Comparison of ENCODE assay signal across 10 cellular contexts in the genomic region with DNA sequence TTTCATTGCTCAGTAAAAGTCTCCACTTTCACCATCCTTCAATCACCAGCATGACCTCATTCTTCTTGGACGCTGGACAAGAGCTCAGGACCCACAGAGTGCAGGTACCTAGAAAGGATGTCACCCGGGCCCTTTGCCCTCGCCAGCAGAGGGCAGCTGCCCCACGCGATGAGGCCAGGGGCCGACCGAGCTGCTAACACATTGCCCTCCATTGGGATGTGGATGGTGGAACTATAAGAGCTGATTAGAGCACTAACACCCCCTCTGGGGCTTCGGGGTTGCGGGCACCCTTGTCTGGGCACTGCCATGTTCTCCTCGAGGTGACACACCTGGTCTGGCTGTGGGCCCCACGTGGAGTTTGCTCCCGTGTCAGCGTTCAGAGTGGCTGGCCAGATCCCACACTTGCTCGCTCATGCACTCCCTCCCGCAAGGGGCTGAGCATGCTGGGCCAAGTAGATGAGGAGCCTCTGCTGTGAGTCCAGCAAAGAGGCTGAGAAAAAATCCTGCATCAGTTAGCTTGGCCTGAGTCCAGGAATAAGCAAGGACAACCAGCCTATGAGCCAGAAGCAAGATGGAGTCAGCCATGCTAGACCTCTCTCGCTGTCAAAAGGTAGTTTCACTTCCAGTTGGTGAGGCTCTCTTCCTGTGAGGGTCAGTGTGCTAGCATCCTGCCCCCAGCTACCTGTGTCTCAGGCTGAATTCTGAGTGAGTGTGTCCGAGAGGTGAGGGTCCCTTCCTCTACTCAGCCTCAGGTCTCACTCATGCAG. TPM values are rescaled to one million over a fixed set of nuclear protein-coding genes. Genes with fewer than 3 reads are reported as not detected.
A peak's percentile ranks its signal among the peaks of the same experiment; 100 is the strongest.
DNase-seq lines count a peak whose midpoint lies in the region; ATAC-seq and TF ChIP-seq lines count a peak whose summit lies in the region.
"Had no signal": no experiment of that assay in that cellular context is flagged by ENCODE, and none has a peak within 500 bp of the region (broad histone marks: within the 10 kb centered on the region; RNA-seq: fewer than 3 reads in every experiment).

No MANE protein-coding gene starts in this region.

- no peaks in the 10 kb centered on the region for H3K9me3 Mint-ChIP-seq in activated T-helper 17 cell treated with anti-CD3 and anti-CD28 coated beads, Interleukin-2, amount 50 U/mL, for 72 hours

- H3K27me3 Mint-ChIP-seq in activated T-helper 17 cell treated with anti-CD3 and anti-CD28 coated beads, Interleukin-2, amount 50 U/mL, for 72 hours, result peaks cover 31% of the 10 kb centered on the region

- peaks cover 42% of the 10 kb centered on the region for H3K4me1 ChIP-seq in DND-41 (ENCODE audit: insufficient read depth, low read length)
- no peaks in the 10 kb centered on the region for H3K4me1 ChIP-seq in mucosa of descending colon (ENCODE audit: low read depth)

- H3K9me3 ChIP-seq in DND-41 (ENCODE audit: insufficient read depth, low read length, severe bottlenecking), result peaks cover 28% of the 10 kb centered on the region
- no peaks in the 10 kb centered on the region for H3K9me3 ChIP-seq in mucosa of descending colon

- no peaks in the 10 kb centered on the region for H3K27me3 ChIP-seq in DND-41 (ENCODE audit: insufficient read depth, low read length, poor library complexity)

- peak overlapping the region; percentile 43 for H3K9ac ChIP-seq in DND-41 (ENCODE audit: low read depth, low read length)

- DNase-seq in DND-41, result no peak
- peak; percentile 63 for DNase-seq in KBM-7
- DNase-seq in mucosa of descending colon, result peak in 2 of 3 donors; percentile 25 to 50
- no peak for DNase-seq in NCI-H524 treated with DMSO at 0.1 percent for 48 hours (lab: John Stamatoyannopoulos, UW)
- DNase-seq in superior temporal gyrus (ENCODE audit: extremely low spot score), result no peak
- DNase-seq: NCI-H748 treated with DMSO at 0.1 percent for 48 hours, nephron progenitor cell had no signal

- peak overlapping the region; percentile 11 for H3K27ac Mint-ChIP-seq in activated T-helper 17 cell treated with anti-CD3 and anti-CD28 coated beads, Interleukin-2, amount 50 U/mL, for 72 hours
- H3K27ac Mint-ChIP-seq: nephron progenitor cell had no signal

- no peaks in the 10 kb centered on the region for H3K4me1 Mint-ChIP-seq in activated T-helper 17 cell treated with anti-CD3 and anti-CD28 coated beads, Interleukin-2, amount 50 U/mL, for 72 hours

- TF ChIP-seq CTCF in DND-41 (IDR thresholded peaks at IDR 0.05; ENCODE audit: borderline replicate concordance, extremely low read depth, low read length, poor library complexity, severe bottlenecking) (peak; percentile 29), mucosa of descending colon (IDR thresholded peaks at IDR 0.05) (no peak)

- no peaks in the 10 kb centered on the region for H3K79me2 ChIP-seq in DND-41 (ENCODE audit: insufficient read depth, low read length)

- no peak overlapping the region for H3K4me3 Mint-ChIP-seq in activated T-helper 17 cell treated with anti-CD3 and anti-CD28 coated beads, Interleukin-2, amount 50 U/mL, for 72 hours
- H3K4me3 Mint-ChIP-seq: nephron progenitor cell had no signal

- H3K4me2 ChIP-seq in DND-41 (ENCODE audit: insufficient read depth, low read length), result peak overlapping the region; percentile 13; the same call in 1 of the 2 replicates

- in situ Hi-C loops in KBM-7 (cut with MboI; ENCODE audit: low pct_unique_long_range_greater_than_20kb, low sequenced_read_pairs), result no loop called here

- H3K4me3 ChIP-seq in DND-41 (ENCODE audit: low read depth in 1 of 2, low read length in 2 of 2) (peak overlapping the region in 1 of 2 experiments; percentile 26; a peak in 2 of 4 replicates), mucosa of descending colon (no peak overlapping the region)

- intact Hi-C loops in mucosa of descending colon (cut with DNase I, micrococcal nuclease), result no loop called here

- H3K36me3 Mint-ChIP-seq in activated T-helper 17 cell treated with anti-CD3 and anti-CD28 coated beads, Interleukin-2, amount 50 U/mL, for 72 hours (ENCODE audit: low read depth), result no peaks in the 10 kb centered on the region

- H4K20me1 ChIP-seq in DND-41 (ENCODE audit: insufficient read depth, low read length), result no peaks in the 10 kb centered on the region

- no peaks in the 10 kb centered on the region; the same call in 1 of the 2 replicates for H3K36me3 ChIP-seq in DND-41 (ENCODE audit: insufficient read depth, low read length)
- H3K36me3 ChIP-seq in mucosa of descending colon (ENCODE audit: low read depth), result no peaks in the 10 kb centered on the region

- H2AFZ ChIP-seq in DND-41 (ENCODE audit: low read depth, low read length), result no peak overlapping the region

- H3K27ac ChIP-seq in DND-41 (ENCODE audit: low read length), result peak overlapping the region; percentile 98

- ATAC-seq in DND-41 (ENCODE audit: insufficient read depth, low read depth) (no peak), mucosa of descending colon (peak; percentile 32), GM21515 (IDR thresholded peaks at IDR 0.05; ENCODE audit: unreplicated experiment) (no peak), GM18502 (IDR thresholded peaks at IDR 0.05; ENCODE audit: poor library complexity, unreplicated experiment) (no peak)
- ATAC-seq in activated T-helper 17 cell treated with anti-CD3 and anti-CD28 coated beads, Interleukin-2, amount 50 U/mL, for 72 hours (replicated peaks), result no peak

RNA-seq across cellular contexts. Expression of a gene that starts 9.8 kb away (rescaled TPM):
- total RNA-seq in activated T-helper 17 cell treated with anti-CD3 and anti-CD28 coated beads, Interleukin-2, amount 50 U/mL, for 72 hours, result not detected
- not detected for total RNA-seq in mucosa of descending colon

RNA-seq across cellular contexts. Expression of a gene that starts 43.6 kb away (rescaled TPM):
- total RNA-seq in activated T-helper 17 cell treated with anti-CD3 and anti-CD28 coated beads, Interleukin-2, amount 50 U/mL, for 72 hours, result under 1 TPM; 0.17 to 0.42 TPM
- 1 to 10 TPM in 2 of 3 donors, under 1 TPM in 1; 0.46 to 2.8 (median 1.9) TPM for total RNA-seq in mucosa of descending colon

RNA-seq across cellular contexts. Expression of a gene that starts 56.9 kb away (rescaled TPM):
- 10 to 100 TPM; 38.0 to 59.1 TPM for total RNA-seq in activated T-helper 17 cell treated with anti-CD3 and anti-CD28 coated beads, Interleukin-2, amount 50 U/mL, for 72 hours
- total RNA-seq in mucosa of descending colon, result 1,000 to 10,000 TPM in 2 of 3 donors, 100 to 1,000 TPM in 1; 631 to 1,107 (median 1,007) TPM

Comparison
In these comparisons a context has a peak if more than half of its experiments do, and no peak if none do; other contexts are left out.
1. DNase-seq: peak in KBM-7 (single experiment) and mucosa of descending colon (2 of 3); none in DND-41 (single experiment), NCI-H524 treated with DMSO at 0.1 percent for 48 hours (single experiment) and superior temporal gyrus (single experiment).
2. RNA of a gene that starts 56.9 kb away (total RNA-seq): 631 to 1,107 TPM in mucosa of descending colon; 38.0 to 59.1 TPM in activated T-helper 17 cell treated with anti-CD3 and anti-CD28 coated beads, Interleukin-2, amount 50 U/mL, for 72 hours; every median in the first group is over 10 times any median in the second.